ENCODE assay signal across 14 cellular contexts in the genomic region with DNA sequence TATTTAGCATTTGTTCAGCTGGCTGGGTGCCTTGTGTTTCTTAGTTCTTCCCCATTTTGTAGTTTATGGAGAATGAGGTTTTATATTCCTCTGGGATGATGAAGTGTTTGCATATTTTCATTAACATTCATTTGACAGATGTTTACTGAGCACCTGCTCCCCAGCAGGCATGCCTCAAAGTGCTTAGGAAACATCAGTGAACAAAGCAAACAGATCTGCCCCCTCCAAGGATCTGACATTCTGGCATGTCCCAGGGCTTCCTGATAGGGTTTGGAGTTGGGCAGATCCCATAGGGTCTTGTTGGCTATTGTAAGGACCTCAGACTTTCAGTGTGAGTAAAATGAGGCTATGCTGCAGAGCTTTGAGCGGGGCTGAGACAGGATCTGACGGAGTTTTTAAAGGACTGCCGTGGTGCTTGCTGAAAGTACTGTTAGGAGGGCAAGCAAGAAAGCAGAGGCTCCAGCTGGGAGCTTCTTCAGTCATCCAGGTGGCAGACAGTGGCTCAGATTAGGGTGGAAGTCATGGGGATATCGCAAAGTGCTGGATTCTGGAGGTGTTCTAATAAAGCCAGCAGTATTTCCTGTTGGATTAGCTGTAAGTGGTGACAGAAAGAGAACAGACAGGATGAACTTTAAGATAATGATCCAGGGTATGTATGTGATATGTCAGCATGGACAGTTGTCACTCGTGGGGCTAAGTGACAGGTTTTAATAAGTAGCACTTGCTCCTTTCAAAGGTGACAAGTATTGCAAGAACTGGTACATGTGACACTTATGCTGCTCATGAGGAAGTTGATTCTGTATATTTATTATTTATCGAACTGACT. TPM values are rescaled to one million over a fixed set of nuclear protein-coding genes. Genes with fewer than 3 reads are reported as not detected.
DNase-seq lines count a peak whose midpoint lies in the region; ATAC-seq lines count a peak whose summit lies in the region.
"Had no signal": no experiment of that assay in that cellular context is flagged by ENCODE, and none has a peak within 500 bp of the region (broad histone marks: within the 10 kb centered on the region; RNA-seq: fewer than 3 reads in every experiment).

No MANE protein-coding gene starts in this region.

- no peak overlapping the region for H3K27ac Mint-ChIP-seq in central memory CD8-positive, alpha-beta T cell (ENCODE audit: low read depth)

- H3K23ac ChIP-seq in trophoblast cell (ENCODE audit: low read length), result no peak overlapping the region

- H3K27me3 ChIP-seq in BLaER1 treated with 17β-estradiol and CSF1 and Interleukin-3, amounts not matched to agents 10 nM and 100 nM, result no peaks in the 10 kb centered on the region
- no peaks in the 10 kb centered on the region for H3K27me3 ChIP-seq in trophoblast cell (ENCODE audit: insufficient read depth, low read length)

- no peak overlapping the region for H3K18ac ChIP-seq in trophoblast cell (ENCODE audit: low read length)

- no peak overlapping the region for H3K4me3 Mint-ChIP-seq in central memory CD8-positive, alpha-beta T cell
- H3K4me3 Mint-ChIP-seq: CD8-positive, alpha-beta T cell; neural crest cell had no signal

- peaks cover 8% of the 10 kb centered on the region for H3K4me1 Mint-ChIP-seq in central memory CD8-positive, alpha-beta T cell

- no peak overlapping the region for H2AK5ac ChIP-seq in trophoblast cell (ENCODE audit: low read length)

- H3K27me3 Mint-ChIP-seq in central memory CD8-positive, alpha-beta T cell, result no peaks in the 10 kb centered on the region

- H3K79me1 ChIP-seq in trophoblast cell (ENCODE audit: low read length), result no peaks in the 10 kb centered on the region

- no peak overlapping the region for H4K8ac ChIP-seq in trophoblast cell (ENCODE audit: low read depth, low read length)

- H3K9ac ChIP-seq in BLaER1 treated with 17β-estradiol and CSF1 and Interleukin-3, amounts not matched to agents 10 nM and 100 nM, result peak overlapping the region in 2 of 11 experiments; percentile 2 to 19; a peak in 2 of 22 replicates
- no peak overlapping the region for H3K9ac ChIP-seq in trophoblast cell (ENCODE audit: low read length)
- H3K9ac ChIP-seq: SK-N-SH had no signal

- peaks cover 14% of the 10 kb centered on the region for H3K36me3 Mint-ChIP-seq in central memory CD8-positive, alpha-beta T cell (ENCODE audit: insufficient read depth)

- no peak overlapping the region for H2BK12ac ChIP-seq in trophoblast cell (ENCODE audit: low read length)

- H3K4ac ChIP-seq in trophoblast cell (ENCODE audit: low read depth, low read length), result no peak overlapping the region

- H2AFZ ChIP-seq in trophoblast cell (ENCODE audit: insufficient read depth, low read length, poor library complexity), result no peak overlapping the region

- no peak overlapping the region for H4K91ac ChIP-seq in trophoblast cell (ENCODE audit: low read depth, low read length)

- H3K14ac ChIP-seq in trophoblast cell (ENCODE audit: low read length), result no peak overlapping the region

- H3K4me3 ChIP-seq in BLaER1 treated with 17β-estradiol and CSF1 and Interleukin-3, amounts not matched to agents 10 nM and 100 nM, result no peak overlapping the region
- H3K4me3 ChIP-seq in trophoblast cell (ENCODE audit: low read depth, low read length), result no peak overlapping the region
- H3K4me3 ChIP-seq: thoracic aorta had no signal

- H3K4me2 ChIP-seq in BLaER1 treated with 17β-estradiol and CSF1 and Interleukin-3, amounts not matched to agents 10 nM and 100 nM, result peak overlapping the region; percentile 1 to 41 (median 22); a peak in 12 of 22 replicates
- no peak overlapping the region for H3K4me2 ChIP-seq in trophoblast cell (ENCODE audit: low read length)
- H3K4me2 ChIP-seq: SK-N-SH had no signal

- no peak overlapping the region for H4K12ac ChIP-seq in trophoblast cell (ENCODE audit: low read depth, low read length)

- H2BK120ac ChIP-seq in trophoblast cell (ENCODE audit: insufficient read depth, low read length, poor library complexity), result no peak overlapping the region

- H3K9me3 ChIP-seq in BLaER1 treated with 17β-estradiol and CSF1 and Interleukin-3, amounts not matched to agents 10 nM and 100 nM (replicated peaks in 1 of 11), result no peaks in the 10 kb centered on the region
- H3K9me3 ChIP-seq in trophoblast cell (ENCODE audit: insufficient read depth, low read depth, low read length), result peaks cover 3% of the 10 kb centered on the region
- H3K9me3 ChIP-seq: SK-N-SH, thoracic aorta had no signal

- DNase-seq in DMS153 treated with DMSO at 0.1 percent for 48 hours (lab: John Stamatoyannopoulos, UW; ENCODE audit: unreplicated experiment), result peak; percentile 15
- peak; percentile 94 for DNase-seq in NCI-H2171 treated with DMSO at 0.1 percent for 48 hours (lab: John Stamatoyannopoulos, UW)
- no peak for DNase-seq in central memory CD8-positive, alpha-beta T cell (ENCODE audit: low spot score in 2 of 2)
- DNase-seq in NCI-H2227 treated with DMSO at 0.1 percent for 48 hours (lab: John Stamatoyannopoulos, UW), result no peak
- DNase-seq in trophoblast cell, result no peak
- DNase-seq: activated CD4-positive, CD25-positive, alpha-beta regulatory T cell treated with anti-CD3 and anti-CD28 coated beads, Interleukin-2, amount 50 U/mL, for 72 hours; activated gamma-delta T cell treated with Interleukin-2 at 50 U/mL for 16 hours; CD8-positive, alpha-beta T cell had no signal

- H2BK5ac ChIP-seq in trophoblast cell (ENCODE audit: low read depth, low read length, poor library complexity), result no peak overlapping the region

- no peaks in the 10 kb centered on the region for H3K9me3 Mint-ChIP-seq in central memory CD8-positive, alpha-beta T cell
- H3K9me3 Mint-ChIP-seq: CD8-positive, alpha-beta T cell; neural crest cell had no signal

- H3K27ac ChIP-seq in BLaER1 treated with 17β-estradiol and CSF1 and Interleukin-3, amounts not matched to agents 10 nM and 100 nM, result peak overlapping the region in 7 of 11 experiments; percentile 7 to 56 (median 25); a peak in 9 of 22 replicates
- no peak overlapping the region for H3K27ac ChIP-seq in trophoblast cell (ENCODE audit: low read depth, low read length)
- H3K27ac ChIP-seq: thoracic aorta had no signal

- H4K20me1 ChIP-seq in BLaER1 treated with 17β-estradiol and CSF1 and Interleukin-3, amounts not matched to agents 10 nM and 100 nM, result peaks cover 0 to 10% (median 3%) of the 10 kb centered on the region in 11 experiments; a peak in 7 of 22 replicates

- H3K79me2 ChIP-seq in trophoblast cell (ENCODE audit: control insufficient read depth, insufficient read depth, low read length, poor library complexity), result no peaks in the 10 kb centered on the region

- peaks cover 16 to 29% (median 24%) of the 10 kb centered on the region in 10 experiments for H3K4me1 ChIP-seq in BLaER1 treated with 17β-estradiol and CSF1 and Interleukin-3, amounts not matched to agents 10 nM and 100 nM
- H3K4me1 ChIP-seq in trophoblast cell (ENCODE audit: control insufficient read depth in 1 of 2, insufficient read depth in 2 of 2, low read length in 2 of 2), result no peaks in the 10 kb centered on the region

- no CpG with 5 or more reads among the region's 6 CpGs for WGBS in trophoblast cell (ENCODE audit: extremely low coverage, insufficient coverage, insufficient read length)

- H3K36me3 ChIP-seq in BLaER1 treated with 17β-estradiol and CSF1 and Interleukin-3, amounts not matched to agents 10 nM and 100 nM, result peaks cover 65 to 94% (median 74%) of the 10 kb centered on the region in 11 experiments
- H3K36me3 ChIP-seq in trophoblast cell (ENCODE audit: control insufficient read depth in 1 of 2, insufficient read depth in 2 of 2, low read length in 2 of 2), result peaks cover 22 to 30% of the 10 kb centered on the region in 2 experiments

- ATAC-seq in central memory CD8-positive, alpha-beta T cell (replicated peaks; ENCODE audit: extremely low read depth, poor library complexity, severe bottlenecking), result peak; percentile 66
- no peak for ATAC-seq in HG03521 (IDR thresholded peaks at IDR 0.05; ENCODE audit: unreplicated experiment)
- ATAC-seq in HG03045 (IDR thresholded peaks at IDR 0.05; ENCODE audit: unreplicated experiment), result no peak

RNA-seq across cellular contexts. Expression of a gene that starts 11.3 kb away (rescaled TPM):
- polyA plus RNA-seq in trophoblast cell (2013), result 6.5 and 6.6 TPM in 2 replicates

RNA-seq across cellular contexts. Expression of a gene that starts 39.6 kb away (rescaled TPM):
- polyA plus RNA-seq in trophoblast cell (2013), result 39.8 and 40.8 TPM in 2 replicates

RNA-seq across cellular contexts. Expression of a gene that starts 39.8 kb away (rescaled TPM):
- 114 and 121 TPM in 2 replicates for polyA plus RNA-seq in trophoblast cell (2013)

Comparison
In these comparisons a context has a peak if more than half of its experiments do, and no peak if none do; other contexts are left out.
1. DNase-seq: peak in DMS153 treated with DMSO at 0.1 percent for 48 hours (single experiment) and NCI-H2171 treated with DMSO at 0.1 percent for 48 hours (single experiment); none in central memory CD8-positive, alpha-beta T cell (0 of 2), NCI-H2227 treated with DMSO at 0.1 percent for 48 hours (single experiment) and trophoblast cell (0 of 2).